9 cellular contexts compared by ENCODE assay signal in genomic region chrX:121308276-121308805, GRCh38.
DNase-seq lines count a peak whose midpoint lies in the region; ATAC-seq and TF ChIP-seq lines count a peak whose summit lies in the region.
"Had no signal": no experiment of that assay in that cellular context is flagged by ENCODE, and none has a peak within 500 bp of the region (broad histone marks: within the 10 kb centered on the region; RNA-seq: fewer than 3 reads in every experiment).

No MANE protein-coding gene starts in this region.

- 4% methylated on average over 3 of the region's 3 CpGs for WGBS in mammary epithelial cell (ENCODE audit: low coverage, missing lambda C conversion rate)
- WGBS in aorta, 2 donors = 2 to 10% methylated on average over 3 of the region's 3 CpGs
- WGBS in sigmoid colon, 2 donors = 9 to 18% methylated on average over 3 of the region's 3 CpGs

- no peak for TF ChIP-seq POLR2A in sigmoid colon (IDR thresholded peaks at IDR 0.05)

- no peak overlapping the region for H2AFZ ChIP-seq in mammary epithelial cell (ENCODE audit: low read depth, low read length)

- no peaks in the 10 kb centered on the region for H3K4me1 ChIP-seq in RWPE2 (ENCODE audit: insufficient read depth, poor library complexity, severe bottlenecking)
- no peaks in the 10 kb centered on the region for H3K4me1 ChIP-seq in mammary epithelial cell (ENCODE audit: insufficient read depth, low read length)
- H3K4me1 ChIP-seq in aorta (ENCODE audit: control insufficient read depth in 1 of 2, insufficient read depth in 2 of 2, low read length in 2 of 2) = no peaks in the 10 kb centered on the region
- no peaks in the 10 kb centered on the region for H3K4me1 ChIP-seq in sigmoid colon

- no peak overlapping the region for H3K27ac ChIP-seq in RWPE2 (ENCODE audit: poor library complexity, severe bottlenecking)
- no peak overlapping the region for H3K27ac ChIP-seq in mammary epithelial cell (ENCODE audit: insufficient read depth, low read depth, low read length)
- no peak overlapping the region for H3K27ac ChIP-seq in aorta (ENCODE audit: low read depth in 1 of 2, low read length in 2 of 2)
- H3K27ac ChIP-seq in sigmoid colon = no peak overlapping the region
- H3K27ac ChIP-seq: thoracic aorta had no signal

- CTCF ChIA-PET in mammary epithelial cell (lab: Charles Lee; ENCODE audit: low non-redundant PET) = interaction anchor here (0.6 kb wide), 1 partner anchor 260 kb away, joined by 7 read pairs; no protein-coding TSS in a partner anchor

- peak; percentile 39 for DNase-seq in GM03348 (ENCODE audit: low spot score)
- no peak for DNase-seq in RWPE2 (ENCODE audit: low spot score)
- DNase-seq in mammary epithelial cell = peak; percentile 67
- peak; percentile 1 for DNase-seq in myocyte (ENCODE audit: low read depth)
- DNase-seq in aorta = no peak
- no peak for DNase-seq in sigmoid colon

- BruUV-seq in mammary epithelial cell (replicated peaks; lab: Mats Ljungman, UMichigan) = no TSS peak

- in situ Hi-C loops in mammary epithelial cell (cut with MboI; ENCODE audit: low sequenced_read_pairs in 2 of 2) = no loop called here

- dilution Hi-C loops in mammary epithelial cell (cut with HindIII; ENCODE audit: low sequenced_read_pairs) = no loop called here

- ATAC-seq in GM19467 (IDR thresholded peaks at IDR 0.05; ENCODE audit: unreplicated experiment) (peak; percentile 67), HG03457 (IDR thresholded peaks at IDR 0.05; ENCODE audit: unreplicated experiment) (peak; percentile 62), RWPE2 (ENCODE audit: low read depth) (peak; percentile 52; the same call in 2 of the 3 replicates), aorta (ENCODE audit: low FRiP score) (peak; percentile 54)

- TF ChIP-seq CTCF in RWPE2 (IDR thresholded peaks at IDR 0.05; ENCODE audit: poor library complexity, severe bottlenecking) (peak; percentile 39), mammary epithelial cell (conservative IDR thresholded peaks at IDR 0.05 in 1 of 2, IDR thresholded peaks at IDR 0.05 in 1 of 2; ENCODE audit: extremely low read depth in 1 of 2, insufficient read depth in 1 of 2, low read depth in 1 of 2, low read length in 2 of 2) (peak; percentile 38 to 60), sigmoid colon (IDR thresholded peaks at IDR 0.05) (no peak)

- H3K36me3 ChIP-seq in RWPE2 (ENCODE audit: low read depth) (no peaks in the 10 kb centered on the region), mammary epithelial cell (ENCODE audit: insufficient read depth, low read length) (no peaks in the 10 kb centered on the region), aorta (ENCODE audit: control insufficient read depth in 1 of 2, insufficient read depth in 2 of 2, low read length in 1 of 2) (no peaks in the 10 kb centered on the region), sigmoid colon (no peaks in the 10 kb centered on the region)
- H3K36me3 ChIP-seq: thoracic aorta had no signal

- H3K9ac ChIP-seq in mammary epithelial cell (ENCODE audit: insufficient read depth, low read length) = no peak overlapping the region

- no peaks in the 10 kb centered on the region for H4K20me1 ChIP-seq in mammary epithelial cell (ENCODE audit: insufficient read depth, low read length)

- no peak overlapping the region for H3K4me2 ChIP-seq in mammary epithelial cell (ENCODE audit: insufficient read depth, low read depth, low read length)

- H3K79me2 ChIP-seq in mammary epithelial cell (ENCODE audit: insufficient read depth, low read length) = no peaks in the 10 kb centered on the region

- TF ChIP-seq EP300 in sigmoid colon (IDR thresholded peaks at IDR 0.05) = no peak

- no peaks in the 10 kb centered on the region for H3K9me3 ChIP-seq in RWPE2 (ENCODE audit: severe bottlenecking)
- H3K9me3 ChIP-seq in mammary epithelial cell (replicated peaks; ENCODE audit: insufficient read depth, low read length) = no peaks in the 10 kb centered on the region
- H3K9me3 ChIP-seq in aorta (ENCODE audit: control insufficient read depth, low read length) = no peaks in the 10 kb centered on the region
- H3K9me3 ChIP-seq in sigmoid colon = no peaks in the 10 kb centered on the region
- H3K9me3 ChIP-seq: thoracic aorta had no signal

- intact Hi-C loops in mammary epithelial cell (cut with micrococcal nuclease) = loop anchor here (2.0 to 10.0 kb wide), 3 partner anchors 270 to 1396 kb away; no protein-coding TSS in a partner anchor
- intact Hi-C loops in aorta (cut with DNase I) = no loop called here
- intact Hi-C loops in sigmoid colon (cut with DNase I) = no loop called here

- H3K4me3 ChIP-seq in RWPE2 (ENCODE audit: severe bottlenecking) (no peak overlapping the region), mammary epithelial cell (replicated peaks in 1 of 3; ENCODE audit: insufficient read depth in 1 of 3, low read depth in 2 of 3, low read length in 3 of 3) (no peak overlapping the region), aorta (ENCODE audit: low read length in 2 of 2) (no peak overlapping the region), sigmoid colon (no peak overlapping the region)
- H3K4me3 ChIP-seq: thoracic aorta had no signal

- H3K27me3 ChIP-seq in RWPE2 (ENCODE audit: insufficient read depth, poor library complexity, severe bottlenecking) (no peaks in the 10 kb centered on the region), mammary epithelial cell (ENCODE audit: insufficient read depth, low read length) (no peaks in the 10 kb centered on the region), aorta (ENCODE audit: control insufficient read depth in 1 of 2, insufficient read depth in 2 of 2, low read length in 1 of 2) (no peaks in the 10 kb centered on the region), sigmoid colon (no peaks in the 10 kb centered on the region)

Comparison
In these comparisons a context has a peak if more than half of its experiments do, and no peak if none do; other contexts are left out.
1. DNase-seq: peak in GM03348 (single experiment), mammary epithelial cell (single experiment) and myocyte (single experiment); none in RWPE2 (single experiment), aorta (0 of 2) and sigmoid colon (single experiment).
2. CTCF ChIP-seq: peak in RWPE2 (single experiment) and mammary epithelial cell (2 of 2); none in sigmoid colon (0 of 4).
3. Peak in every context shown above with its lines, with median percentiles within 50 percentile points of each other: ATAC-seq.